Comparison of ENCODE assay signal across 8 cellular contexts in genomic region chr2:218648473-218649100, GRCh38. TPM values are rescaled to one million over a fixed set of nuclear protein-coding genes. Genes with fewer than 3 reads are reported as not detected.
DNase-seq lines count a peak whose midpoint lies in the region; ATAC-seq, FAIRE-seq and TF ChIP-seq lines count a peak whose summit lies in the region.

No MANE protein-coding gene starts in this region.

- H3K36me3 ChIP-seq in KMS-11 (ENCODE audit: insufficient read depth) (peaks cover 11% of the 10 kb centered on the region; the same call in 1 of the 2 replicates), hepatocyte (replicated peaks; ENCODE audit: insufficient read depth, low read depth) (no peaks in the 10 kb centered on the region), small intestine (ENCODE audit: control insufficient read depth in 2 of 2, insufficient read depth in 2 of 2, low read length in 2 of 2) (peaks cover 13 to 34% of the 10 kb centered on the region in 2 donors)

- no peak for FAIRE-seq in small intestine (lab: Jason Lieb, UNC)

- ATAC-seq in HG03095 (IDR thresholded peaks at IDR 0.05; ENCODE audit: unreplicated experiment): no peak

- in situ Hi-C loops in astrocyte of the cerebellum (cut with HindIII; ENCODE audit: low sequenced_read_pairs): no loop called here

- no peak overlapping the region for H3K27ac ChIP-seq in KMS-11
- H3K27ac ChIP-seq in hepatocyte: no peak overlapping the region
- no peak overlapping the region for H3K27ac ChIP-seq in small intestine (ENCODE audit: low read depth in 1 of 2, low read length in 1 of 2)

- TF ChIP-seq CTCF in KMS-11 (conservative IDR thresholded peaks at IDR 0.05; ENCODE audit: low read depth, low read length): peak; percentile 87
- TF ChIP-seq CTCF in astrocyte of the cerebellum (IDR thresholded peaks at IDR 0.05; ENCODE audit: low read depth, low read length, missing control alignments): peak; percentile 91
- TF ChIP-seq CTCF in hepatocyte (IDR thresholded peaks at IDR 0.05; ENCODE audit: poor library complexity): peak; percentile 83

- H2AFZ ChIP-seq in KMS-11 (ENCODE audit: low read depth) (no peak overlapping the region), hepatocyte (no peak overlapping the region)

- H3K9me3 ChIP-seq in hepatocyte (ENCODE audit: low read depth) (no peaks in the 10 kb centered on the region), small intestine (ENCODE audit: control insufficient read depth, low read depth) (no peaks in the 10 kb centered on the region)

- no peaks in the 10 kb centered on the region for H3K79me2 ChIP-seq in KMS-11 (ENCODE audit: insufficient read depth, low read depth)
- peaks cover 5% of the 10 kb centered on the region for H3K79me2 ChIP-seq in hepatocyte

- H3K4me3 ChIP-seq in KMS-11 (IDR thresholded peaks at IDR 0.05; ENCODE audit: insufficient read depth, low read depth, low read length): no peak overlapping the region
- H3K4me3 ChIP-seq in astrocyte of the cerebellum (ENCODE audit: low read depth, low read length): no peak overlapping the region
- H3K4me3 ChIP-seq in hepatocyte: no peak overlapping the region
- no peak overlapping the region for H3K4me3 ChIP-seq in small intestine (ENCODE audit: low read depth in 1 of 2, low read length in 2 of 2)

- H3K4me1 ChIP-seq in KMS-11 (ENCODE audit: low read depth, poor library complexity, severe bottlenecking) (peaks cover 6% of the 10 kb centered on the region), hepatocyte (ENCODE audit: insufficient read depth) (no peaks in the 10 kb centered on the region), small intestine (ENCODE audit: control insufficient read depth in 2 of 2, insufficient read depth in 1 of 2, low read depth in 1 of 2, low read length in 1 of 2) (no peaks in the 10 kb centered on the region)

- H3K27me3 ChIP-seq in KMS-11 (ENCODE audit: insufficient read depth, low read depth) (no peaks in the 10 kb centered on the region), hepatocyte (no peaks in the 10 kb centered on the region), small intestine (ENCODE audit: control insufficient read depth in 2 of 2, insufficient read depth in 2 of 2, low read length in 2 of 2) (no peaks in the 10 kb centered on the region)

- DNase-seq in NCI-H446 (lab: John Stamatoyannopoulos, UW): peak; percentile 0 to 58
- DNase-seq in NCI-H446 treated with DMSO at 0.1 percent for 48 hours (lab: John Stamatoyannopoulos, UW): no peak
- peak; percentile 6 to 41 for DNase-seq in SW 1271 (lab: John Stamatoyannopoulos, UW)
- DNase-seq in astrocyte of the cerebellum (ENCODE audit: low read depth): peak; percentile 38
- DNase-seq in hepatocyte (ENCODE audit: low spot score): peak; percentile 74
- peak; percentile 64 for DNase-seq in small intestine

- H3K9me2 ChIP-seq in hepatocyte (replicated peaks; ENCODE audit: insufficient read depth): no peaks in the 10 kb centered on the region

- WGBS in hepatocyte (ENCODE audit: low lambda C conversion rate, missing lambda C conversion rate): 81% methylated on average over 13 of the region's 14 CpGs
- 75 to 78% (median 77%) methylated on average over 14 of the region's 14 CpGs for WGBS in small intestine, 3 donors

- no peak overlapping the region for H3K9ac ChIP-seq in KMS-11

- no peaks in the 10 kb centered on the region for H4K20me1 ChIP-seq in KMS-11 (ENCODE audit: insufficient read depth)
- H4K20me1 ChIP-seq in hepatocyte (ENCODE audit: insufficient read depth, poor library complexity, severe bottlenecking): no peaks in the 10 kb centered on the region

- H3K4me2 ChIP-seq in KMS-11: no peak overlapping the region
- H3K4me2 ChIP-seq in hepatocyte: no peak overlapping the region

RNA-seq across cellular contexts. Expression of gene ZNF142, which starts 10.8 kb away (rescaled TPM):
- total RNA-seq in hepatocyte: 5.4 and 6.0 TPM in 2 replicates
- polyA plus RNA-seq in hepatocyte (7.7 and 8.9 TPM in 2 replicates), small intestine (1 to 10 TPM; 3.0 to 6.9 (median 3.4) TPM)

RNA-seq across cellular contexts. Expression of gene BCS1L, which starts 10.9 kb away (rescaled TPM):
- total RNA-seq in hepatocyte: 21.6 and 24.3 TPM in 2 replicates
- polyA plus RNA-seq in hepatocyte (48.1 and 58.3 TPM in 2 replicates), small intestine (10 to 100 TPM; 18.9 to 42.7 (median 25.2) TPM)

RNA-seq across cellular contexts. Expression of gene RNF25, which starts 23.2 kb away (rescaled TPM):
- total RNA-seq in hepatocyte: 21.0 and 25.9 TPM in 2 replicates
- polyA plus RNA-seq in hepatocyte (32.4 and 32.7 TPM in 2 replicates), small intestine (10 to 100 TPM; 15.1 to 19.8 (median 17.7) TPM)

RNA-seq across cellular contexts. Expression of gene STK36, which starts 23.3 kb away (rescaled TPM):
- total RNA-seq in hepatocyte: 14.4 and 29.9 TPM in 2 replicates
- 37.2 and 42.7 TPM in 2 replicates for polyA plus RNA-seq in hepatocyte
- 10 to 100 TPM in 2 of 3 donors, 1 to 10 TPM in 1; 9.7 to 18.1 (median 11.7) TPM for polyA plus RNA-seq in small intestine

RNA-seq across cellular contexts. Expression of gene PLCD4, which starts 40.9 kb away (rescaled TPM):
- total RNA-seq in hepatocyte: 0.52 and 1.7 TPM in 2 replicates
- polyA plus RNA-seq in hepatocyte (0.65 and 1.0 TPM in 2 replicates), small intestine (1 to 10 TPM in 1 of 3 donors, under 1 TPM in 1, not detected in 1; 0.97 to 1.4 TPM)
